13 cellular contexts compared by ENCODE assay signal in the genomic region with DNA sequence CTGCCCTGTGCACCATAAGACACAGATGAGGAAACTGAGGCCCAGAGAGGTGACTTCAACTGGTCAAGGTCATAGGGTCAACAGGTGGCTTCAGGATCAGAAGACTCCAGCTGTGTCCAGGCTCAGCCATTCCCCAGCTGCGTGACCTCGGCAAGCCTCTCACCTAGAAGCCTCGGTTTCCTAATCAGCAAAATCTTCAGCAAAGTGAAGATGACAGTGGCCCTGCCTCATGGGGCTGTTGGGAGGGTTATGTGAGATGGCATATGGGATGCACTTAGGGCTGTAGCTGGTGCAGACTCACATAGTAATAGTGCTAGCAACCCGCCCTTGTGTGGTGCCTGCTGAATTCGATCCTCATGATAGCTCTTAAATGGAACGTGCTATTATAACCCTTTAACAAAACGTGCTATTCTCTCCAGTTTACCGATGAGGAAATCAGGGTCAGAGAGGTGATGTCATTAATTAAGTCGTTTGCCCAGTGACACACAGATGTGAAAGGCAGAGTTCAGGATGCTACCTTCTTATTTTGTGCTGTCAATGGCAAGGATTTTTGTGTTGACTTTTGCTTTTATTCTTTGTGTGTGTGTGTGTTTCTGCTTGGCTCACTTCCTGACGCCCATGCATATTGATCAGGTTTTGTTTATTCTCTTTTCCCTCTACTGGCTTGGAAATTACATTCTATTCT.
"Had no signal": no experiment of that assay in that cellular context is flagged by ENCODE, and none has a peak within 500 bp of the region (broad histone marks: within the 10 kb centered on the region; RNA-seq: fewer than 3 reads in every experiment).

No MANE protein-coding gene starts in this region.

- H3K27ac Mint-ChIP-seq: activated CD8-positive, alpha-beta memory T cell treated with anti-CD3 and anti-CD28 coated beads, Interleukin-2, amount 10 ng/mL, durations not matched to agents 7 days and 5 days; activated naive CD4-positive, alpha-beta T cell treated with anti-CD3 and anti-CD28 coated beads, Interleukin-2, amount 50 U/mL, for 24 hours; activated T-cell treated with anti-CD3 and anti-CD28 coated beads, Interleukin-2, amount 50 U/mL, for 24 hours; mesothelial cell of epicardium had no signal

- DNase-seq: activated CD4-positive, alpha-beta T cell treated with anti-CD3 and anti-CD28 coated beads, Interleukin-2, amount 50 U/mL, for 4 hours; activated CD4-positive, CD25-positive, alpha-beta regulatory T cell; activated CD8-positive, alpha-beta memory T cell treated with anti-CD3 and anti-CD28 coated beads, Interleukin-2, amount 10 ng/mL, durations not matched to agents 7 days and 5 days; activated effector memory CD4-positive, alpha-beta T cell treated with Interleukin-2 at 50 U/mL for 16 hours; activated T-cell treated with anti-CD3 and anti-CD28 coated beads, Interleukin-2, amount 50 U/mL, for 24 hours; right cardiac atrium; small intestine; stimulated activated naive CD4-positive, alpha-beta T cell; T-helper 2 cell; trophoblast cell had no signal

- H3K36me3 Mint-ChIP-seq: activated CD8-positive, alpha-beta memory T cell treated with anti-CD3 and anti-CD28 coated beads, Interleukin-2, amount 10 ng/mL, durations not matched to agents 7 days and 5 days; activated naive CD4-positive, alpha-beta T cell treated with anti-CD3 and anti-CD28 coated beads, Interleukin-2, amount 50 U/mL, for 24 hours; mesothelial cell of epicardium had no signal

- H3K9me3 Mint-ChIP-seq: activated naive CD4-positive, alpha-beta T cell treated with anti-CD3 and anti-CD28 coated beads, Interleukin-2, amount 50 U/mL, for 24 hours; activated T-cell treated with anti-CD3 and anti-CD28 coated beads, Interleukin-2, amount 50 U/mL, for 24 hours; mesothelial cell of epicardium had no signal

- H3K36me3 ChIP-seq: neutrophil had no signal

- H3K4me1 Mint-ChIP-seq: activated CD8-positive, alpha-beta memory T cell treated with anti-CD3 and anti-CD28 coated beads, Interleukin-2, amount 10 ng/mL, durations not matched to agents 7 days and 5 days; activated naive CD4-positive, alpha-beta T cell treated with anti-CD3 and anti-CD28 coated beads, Interleukin-2, amount 50 U/mL, for 24 hours had no signal

- H3K9me3 ChIP-seq: neutrophil had no signal

- H3K27ac ChIP-seq: neutrophil had no signal

- H3K27me3 Mint-ChIP-seq: activated CD8-positive, alpha-beta memory T cell treated with anti-CD3 and anti-CD28 coated beads, Interleukin-2, amount 10 ng/mL, durations not matched to agents 7 days and 5 days had no signal

- H3K4me3 Mint-ChIP-seq: activated CD8-positive, alpha-beta memory T cell treated with anti-CD3 and anti-CD28 coated beads, Interleukin-2, amount 10 ng/mL, durations not matched to agents 7 days and 5 days; activated naive CD4-positive, alpha-beta T cell treated with anti-CD3 and anti-CD28 coated beads, Interleukin-2, amount 50 U/mL, for 24 hours; activated T-cell treated with anti-CD3 and anti-CD28 coated beads, Interleukin-2, amount 50 U/mL, for 24 hours; mesothelial cell of epicardium had no signal
